ENCODE assay signal across 7 cellular contexts in the genomic region with DNA sequence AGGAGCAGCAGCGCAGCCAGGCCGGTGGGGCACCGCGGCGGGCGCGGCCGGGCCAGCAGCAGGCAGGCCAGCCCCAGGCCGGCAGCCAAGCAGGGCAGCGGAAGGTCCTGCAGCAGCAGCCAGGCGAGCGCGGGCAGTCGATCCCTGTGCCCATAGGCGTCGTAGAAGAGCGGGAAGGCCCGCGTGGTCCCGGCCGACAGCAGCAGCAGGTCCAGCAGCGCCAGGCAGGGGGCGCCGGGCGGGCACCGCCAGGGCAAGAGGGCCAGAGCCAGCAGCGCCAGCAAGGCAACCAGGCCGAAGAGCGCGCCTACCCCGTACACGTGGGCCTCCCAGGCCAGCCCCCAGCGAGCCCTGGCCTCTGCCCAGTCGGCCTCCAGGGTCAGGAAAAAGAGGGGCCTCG. TPM values are rescaled to one million over a fixed set of nuclear protein-coding genes. Genes with fewer than 3 reads are reported as not detected.
A peak's percentile ranks its signal among the peaks of the same experiment; 100 is the strongest.
DNase-seq lines count a peak whose midpoint lies in the region; ATAC-seq and TF ChIP-seq lines count a peak whose summit lies in the region.

No MANE protein-coding gene starts in this region.

- H3K4me3 ChIP-seq in IMR-90 (ENCODE audit: insufficient read depth, low read depth, low read length) (no peak overlapping the region), retinal pigment epithelial cell (ENCODE audit: low read length) (no peak overlapping the region)

- no peaks in the 10 kb centered on the region for H3K79me1 ChIP-seq in IMR-90 (ENCODE audit: low read depth in 1 of 2, low read length in 2 of 2)

- intact Hi-C loops in IMR-90 (cut with micrococcal nuclease) (no loop called here), left cardiac atrium (cut with DNase I) (no loop called here)

- dilution Hi-C loops in IMR-90 (cut with HindIII; ENCODE audit: low sequenced_read_pairs, unreplicated experiment), result no loop called here

- H2BK20ac ChIP-seq in IMR-90 (ENCODE audit: low read depth, low read length), result no peak overlapping the region

- WGBS in IMR-90 (ENCODE audit: extremely low coverage in 2 of 2, insufficient read length in 1 of 2), 2 experiments, result 12% methylated on average over 29 of the region's 35 CpGs; no CpG with 5 or more reads in 1 of the 2 experiments

- TF ChIP-seq POLR2A in IMR-90 (IDR thresholded peaks at IDR 0.05; ENCODE audit: low read depth, low read length), result no peak

- no peak overlapping the region for H3K14ac ChIP-seq in IMR-90 (replicated peaks; ENCODE audit: low read depth, low read length)

- H3K9ac ChIP-seq in IMR-90 (ENCODE audit: low read depth, low read length), result no peak overlapping the region

- H3K9me1 ChIP-seq in IMR-90 (ENCODE audit: insufficient read depth, low read length), result no peaks in the 10 kb centered on the region

- H3K27ac ChIP-seq in IMR-90 (ENCODE audit: insufficient read depth, low read length), result no peak overlapping the region

- TF ChIP-seq CTCF in IMR-90 (conservative IDR thresholded peaks at IDR 0.05; ENCODE audit: low read depth, low read length) (peak; percentile 48), retinal pigment epithelial cell (conservative IDR thresholded peaks at IDR 0.05; ENCODE audit: low read depth, low read length) (peak; percentile 62)

- no peaks in the 10 kb centered on the region for H3K4me1 ChIP-seq in IMR-90 (ENCODE audit: control insufficient read depth, insufficient read depth, low read length)

- in situ Hi-C loops in IMR-90 (cut with MboI; ENCODE audit: low sequenced_read_pairs), result no loop called here

- CTCF ChIA-PET in IMR-90 (lab: Yijun Ruan, JAX), result no interaction called here

- H3K4me2 ChIP-seq in IMR-90 (ENCODE audit: low read depth, low read length), result no peak overlapping the region

- no peak overlapping the region for H2BK120ac ChIP-seq in IMR-90 (ENCODE audit: low read depth, low read length)

- H3K27me3 ChIP-seq in IMR-90 (ENCODE audit: control insufficient read depth, insufficient read depth, low read length), result peaks cover 82% of the 10 kb centered on the region

- H3K9me3 ChIP-seq in IMR-90 (ENCODE audit: control insufficient read depth, insufficient read depth, low read length), result no peaks in the 10 kb centered on the region

- H3K18ac ChIP-seq in IMR-90 (ENCODE audit: low read depth, low read length), result no peak overlapping the region

- no peak overlapping the region for H4K8ac ChIP-seq in IMR-90 (ENCODE audit: low read depth in 2 of 2, low read length in 2 of 2)

- POLR2A ChIA-PET in IMR-90 (lab: Charles Lee; ENCODE audit: unreplicated experiment), result no interaction called here

- H2AFZ ChIP-seq in IMR-90 (replicated peaks; ENCODE audit: low read length, poor library complexity), result peak overlapping the region; percentile 71

- no peak overlapping the region for H4K5ac ChIP-seq in IMR-90 (ENCODE audit: low read depth, low read length)

- H3K4ac ChIP-seq in IMR-90 (ENCODE audit: low read depth, low read length), result no peak overlapping the region

- ATAC-seq in IMR-90 (ENCODE audit: low read depth) (peak; percentile 60), left cardiac atrium (peak; percentile 47 to 62)

- H4K20me1 ChIP-seq in IMR-90 (ENCODE audit: insufficient read depth, low read length), result no peaks in the 10 kb centered on the region

- H2AK9ac ChIP-seq in IMR-90 (replicated peaks; ENCODE audit: low read depth, low read length, poor library complexity), result no peak overlapping the region

- no peak overlapping the region for H4K91ac ChIP-seq in IMR-90 (ENCODE audit: insufficient read depth, low read depth, low read length)

- TF ChIP-seq RAD21 in IMR-90 (IDR thresholded peaks at IDR 0.05; ENCODE audit: low read length), result peak; percentile 34

- DNase-seq in IMR-90 (peak; percentile 10), left cardiac atrium (peak; percentile 67), retinal pigment epithelial cell (ENCODE audit: low read depth) (no peak), cerebellar cortex (ENCODE audit: low spot score) (no peak), NCI-H1105 (lab: John Stamatoyannopoulos, UW) (no peak), NCI-H2029 treated with DMSO at 0.1 percent for 48 hours (lab: John Stamatoyannopoulos, UW) (no peak)
- peak; percentile 31 for DNase-seq in activated naive CD4-positive, alpha-beta T cell treated with Interleukin-2 at 50 U/mL for 16 hours

- H3K36me3 ChIP-seq in IMR-90 (ENCODE audit: control insufficient read depth, insufficient read depth, low read length), result no peaks in the 10 kb centered on the region

- no peak overlapping the region for H2BK15ac ChIP-seq in IMR-90 (ENCODE audit: low read depth, low read length)

- no peak overlapping the region for H2BK5ac ChIP-seq in IMR-90 (ENCODE audit: low read depth, low read length, poor library complexity, severe bottlenecking)

- no peak overlapping the region for H2AK5ac ChIP-seq in IMR-90 (ENCODE audit: low read depth, low read length)

- H3K23ac ChIP-seq in IMR-90 (ENCODE audit: low read depth, low read length), result no peak overlapping the region

- BruUV-seq in IMR-90 (replicated peaks; lab: Mats Ljungman, UMichigan), result no TSS peak

- no peak overlapping the region for H3K56ac ChIP-seq in IMR-90 (ENCODE audit: extremely low read depth, insufficient read depth, low read length)

TF ChIP-seq in IMR-90, 13 proteins besides CTCF, POLR2A, EP300 and RAD21:
- TF ChIP-seq SMC3 (IDR thresholded peaks at IDR 0.05; ENCODE audit: low read depth, low read length), result peak; percentile 41; the same call in 1 of the 2 replicates
- TF ChIP-seq, protein P1, sequence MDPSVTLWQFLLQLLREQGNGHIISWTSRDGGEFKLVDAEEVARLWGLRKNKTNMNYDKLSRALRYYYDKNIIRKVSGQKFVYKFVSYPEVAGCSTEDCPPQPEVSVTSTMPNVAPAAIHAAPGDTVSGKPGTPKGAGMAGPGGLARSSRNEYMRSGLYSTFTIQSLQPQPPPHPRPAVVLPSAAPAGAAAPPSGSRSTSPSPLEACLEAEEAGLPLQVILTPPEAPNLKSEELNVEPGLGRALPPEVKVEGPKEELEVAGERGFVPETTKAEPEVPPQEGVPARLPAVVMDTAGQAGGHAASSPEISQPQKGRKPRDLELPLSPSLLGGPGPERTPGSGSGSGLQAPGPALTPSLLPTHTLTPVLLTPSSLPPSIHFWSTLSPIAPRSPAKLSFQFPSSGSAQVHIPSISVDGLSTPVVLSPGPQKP (IDR thresholded peaks at IDR 0.05; ENCODE audit: borderline replicate concordance, low read depth, low read length), result no peak

RNA-seq across cellular contexts. Expression of a gene that starts 8.4 kb away (rescaled TPM):
- total RNA-seq in IMR-90 (2012; rRNA removed), result 12.4 and 18.6 TPM in 2 replicates
- 18.6 and 20.4 TPM in 2 replicates for polyA plus RNA-seq in IMR-90 (2012; rRNA removed)
- polyA plus RNA-seq in IMR-90 (2012; cell fraction: cytosol; rRNA removed), result 4.5 and 11.5 TPM in 2 replicates
- polyA plus RNA-seq in IMR-90 (2012; cell fraction: nucleus; rRNA removed; ENCODE audit: low replicate concordance), result 13.8 and 59.8 TPM in 2 replicates
- 10 to 100 TPM; 25.4 to 33.9 TPM for total RNA-seq in left cardiac atrium

RNA-seq across cellular contexts. Expression of a gene that starts 9.4 kb away (rescaled TPM):
- total RNA-seq in IMR-90 (2012; rRNA removed) (not detected in 2 replicates), left cardiac atrium (1 to 10 TPM; 1.8 to 7.1 TPM)
- polyA plus RNA-seq in IMR-90 (2012; rRNA removed), result not detected in 2 replicates
- polyA plus RNA-seq in IMR-90 (2012; cell fraction: cytosol; rRNA removed), result 0.03 TPM in 1 of 2 replicates, not detected in the other
- polyA plus RNA-seq in IMR-90 (2012; cell fraction: nucleus; rRNA removed; ENCODE audit: low replicate concordance), result 0.03 and 0.08 TPM in 2 replicates

RNA-seq across cellular contexts. Expression of a gene that starts 57.6 kb away (rescaled TPM):
- 45.3 and 49.5 TPM in 2 replicates for total RNA-seq in IMR-90 (2012; rRNA removed)
- 69.3 and 72.0 TPM in 2 replicates for polyA plus RNA-seq in IMR-90 (2012; rRNA removed)
- polyA plus RNA-seq in IMR-90 (2012; cell fraction: cytosol; rRNA removed), result 76.2 and 79.9 TPM in 2 replicates
- polyA plus RNA-seq in IMR-90 (2012; cell fraction: nucleus; rRNA removed; ENCODE audit: low replicate concordance), result 87.3 and 216 TPM in 2 replicates
- total RNA-seq in left cardiac atrium, result 10 to 100 TPM; 31.2 to 34.1 TPM

Comparison
In these comparisons a context has a peak if more than half of its experiments do, and no peak if none do; other contexts are left out.
1. DNase-seq: peak in IMR-90 (single experiment), activated naive CD4-positive, alpha-beta T cell treated with Interleukin-2 at 50 U/mL for 16 hours (single experiment) and left cardiac atrium (single experiment); none in retinal pigment epithelial cell (single experiment), cerebellar cortex (single experiment), NCI-H1105 (single experiment) and NCI-H2029 treated with DMSO at 0.1 percent for 48 hours (single experiment).